ENCODE assay signal across 10 cellular contexts in genomic region chr13:101520672-101521071, GRCh38.
A peak's percentile ranks its signal among the peaks of the same experiment; 100 is the strongest.
DNase-seq lines count a peak whose midpoint lies in the region; ATAC-seq and TF ChIP-seq lines count a peak whose summit lies in the region.
"Had no signal": no experiment of that assay in that cellular context is flagged by ENCODE, and none has a peak within 500 bp of the region (broad histone marks: within the 10 kb centered on the region; RNA-seq: fewer than 3 reads in every experiment).

No MANE protein-coding gene starts in this region.

- TF ChIP-seq CTCF in AG10803 (conservative IDR thresholded peaks at IDR 0.05; ENCODE audit: low read length) (no peak), epithelial cell of esophagus (IDR thresholded peaks at IDR 0.05; ENCODE audit: insufficient read depth, low read depth, low read length, missing control alignments) (no peak), Peyer's patch (IDR thresholded peaks at IDR 0.05) (no peak)

- H3K36me3 ChIP-seq in Peyer's patch, result no peaks in the 10 kb centered on the region

- H3K27ac ChIP-seq in Peyer's patch, result no peak overlapping the region
- H3K27ac ChIP-seq: RWPE1 had no signal

- no peaks in the 10 kb centered on the region for H3K27me3 ChIP-seq in Peyer's patch

- DNase-seq in AG10803 (ENCODE audit: low read depth) (peak; percentile 87), MV-4-11 (lab: John Stamatoyannopoulos, UW) (peak; percentile 91), epithelial cell of esophagus (ENCODE audit: low read depth) (peak; percentile 58), Peyer's patch (no peak), cerebellum (ENCODE audit: low spot score) (no peak), amniotic stem cell (lab: John Stamatoyannopoulos, UW) (no peak), DMS 273 treated with DMSO at 0.1 percent for 48 hours (lab: John Stamatoyannopoulos, UW) (no peak)
- DNase-seq: stimulated activated CD4-positive, alpha-beta T cell treated with anti-CD3 and anti-CD28 coated beads, Interleukin-1b, Interleukin-23, amount 100 ng/mL, for 48 hours had no signal

- H3K4me3 ChIP-seq in AG10803 (ENCODE audit: low read length), result no peak overlapping the region
- H3K4me3 ChIP-seq in epithelial cell of esophagus (ENCODE audit: low read length), result no peak overlapping the region
- no peak overlapping the region for H3K4me3 ChIP-seq in Peyer's patch

- no peak for TF ChIP-seq POLR2A in Peyer's patch (IDR thresholded peaks at IDR 0.05)

- H3K4me1 ChIP-seq in Peyer's patch, result no peaks in the 10 kb centered on the region

- ATAC-seq in GM21367 (IDR thresholded peaks at IDR 0.05; ENCODE audit: unreplicated experiment), result peak; percentile 59

- H3K9me3 ChIP-seq in Peyer's patch, result no peaks in the 10 kb centered on the region

Comparison
In these comparisons a context has a peak if more than half of its experiments do, and no peak if none do; other contexts are left out.
1. DNase-seq: peak in AG10803 (single experiment), MV-4-11 (single experiment) and epithelial cell of esophagus (single experiment); none in Peyer's patch (0 of 3), cerebellum (single experiment), amniotic stem cell (single experiment) and DMS 273 treated with DMSO at 0.1 percent for 48 hours (single experiment).